ENCODE assay signal across 9 cellular contexts in genomic region chr16:10965440-10966039, GRCh38. TPM values are rescaled to one million over a fixed set of nuclear protein-coding genes. Genes with fewer than 3 reads are reported as not detected.
DNase-seq lines count a peak whose midpoint lies in the region; ATAC-seq and TF ChIP-seq lines count a peak whose summit lies in the region.
"Had no signal": no experiment of that assay in that cellular context is flagged by ENCODE, and none has a peak within 500 bp of the region (broad histone marks: within the 10 kb centered on the region; RNA-seq: fewer than 3 reads in every experiment).

No MANE protein-coding gene starts in this region.

- H3K9me3 ChIP-seq in A673 (ENCODE audit: low read depth, low read length, poor library complexity, severe bottlenecking) = no peaks in the 10 kb centered on the region
- H3K9me3 ChIP-seq: esophagus squamous epithelium had no signal

- ATAC-seq in GM18499 (IDR thresholded peaks at IDR 0.05; ENCODE audit: insufficient read depth, unreplicated experiment) (peak; percentile 45), GM19438 (IDR thresholded peaks at IDR 0.05; ENCODE audit: low read depth, unreplicated experiment) (peak; percentile 72), HG03103 (IDR thresholded peaks at IDR 0.05; ENCODE audit: low read depth, unreplicated experiment) (peak; percentile 51)
- peak; percentile 66 for ATAC-seq in activated T-helper 17 cell treated with anti-CD3 and anti-CD28 coated beads, Interleukin-2, amount 50 U/mL, for 72 hours (replicated peaks)

- peaks cover 87% of the 10 kb centered on the region for H3K36me3 Mint-ChIP-seq in activated T-helper 17 cell treated with anti-CD3 and anti-CD28 coated beads, Interleukin-2, amount 50 U/mL, for 72 hours (ENCODE audit: low read depth)

- peaks cover 6% of the 10 kb centered on the region for H3K36me3 ChIP-seq in A673 (ENCODE audit: insufficient read depth, low read length, poor library complexity, severe bottlenecking)

- POLR2A ChIA-PET in A673 (lab: Charles Lee; ENCODE audit: low non-redundant PET) = no interaction called here

- H3K9me3 Mint-ChIP-seq in activated T-helper 17 cell treated with anti-CD3 and anti-CD28 coated beads, Interleukin-2, amount 50 U/mL, for 72 hours = peaks cover 5% of the 10 kb centered on the region

- H3K4me1 ChIP-seq in A673 (ENCODE audit: insufficient read depth, low read length, poor library complexity, severe bottlenecking) = no peaks in the 10 kb centered on the region

- intact Hi-C loops in A673 (cut with micrococcal nuclease; ENCODE audit: unreplicated experiment) = loop anchor here (5.0 to 10.0 kb wide), 2 partner anchors 442 to 849 kb away; no protein-coding TSS in a partner anchor
- intact Hi-C loops in cardiac septum (cut with DNase I) = loop anchor here (10.0 kb wide), 6 partner anchors 399 to 779 kb away; partner anchors contain the start of gene TXNDC11

- H3K27me3 Mint-ChIP-seq in activated T-helper 17 cell treated with anti-CD3 and anti-CD28 coated beads, Interleukin-2, amount 50 U/mL, for 72 hours = no peaks in the 10 kb centered on the region

- H3K27ac Mint-ChIP-seq in activated T-helper 17 cell treated with anti-CD3 and anti-CD28 coated beads, Interleukin-2, amount 50 U/mL, for 72 hours = peak overlapping the region; percentile 99

- no peak for TF ChIP-seq CTCF in A673 (conservative IDR thresholded peaks at IDR 0.05; ENCODE audit: low read depth, low read length)

- no peak overlapping the region for H3K27ac ChIP-seq in A673 (ENCODE audit: low read depth, low read length, poor library complexity, severe bottlenecking)
- H3K27ac ChIP-seq: esophagus squamous epithelium had no signal

- peak overlapping the region; percentile 81 for H3K4me3 Mint-ChIP-seq in activated T-helper 17 cell treated with anti-CD3 and anti-CD28 coated beads, Interleukin-2, amount 50 U/mL, for 72 hours

- H3K4me1 Mint-ChIP-seq in activated T-helper 17 cell treated with anti-CD3 and anti-CD28 coated beads, Interleukin-2, amount 50 U/mL, for 72 hours = peaks cover 44% of the 10 kb centered on the region

- no TSS peak for BruUV-seq in A673 (replicated peaks; lab: Mats Ljungman, UMichigan)

- no peaks in the 10 kb centered on the region for H3K27me3 ChIP-seq in A673 (replicated peaks; ENCODE audit: insufficient read depth, low read depth, low read length, poor library complexity)
- H3K27me3 ChIP-seq: esophagus squamous epithelium had no signal

- DNase-seq in HCEC 1CT (no peak), AG20443 (ENCODE audit: low spot score) (no peak), A673 (ENCODE audit: low spot score) (no peak), cardiac septum (ENCODE audit: low spot score) (no peak)
- DNase-seq: esophagus squamous epithelium had no signal

- CTCF ChIA-PET in A673 (lab: Charles Lee) = interaction anchor here (1.3 kb wide), 1 partner anchor 17 kb away, joined by 3 read pairs; no protein-coding TSS in a partner anchor

- H3K4me3 ChIP-seq in A673 (ENCODE audit: low read depth, low read length, poor library complexity, severe bottlenecking) = no peak overlapping the region
- H3K4me3 ChIP-seq: esophagus squamous epithelium had no signal

RNA-seq across cellular contexts. Expression of gene CLEC16A, which starts 21.2 kb away (rescaled TPM):
- 10 to 100 TPM; 24.3 to 24.8 TPM for total RNA-seq in activated T-helper 17 cell treated with anti-CD3 and anti-CD28 coated beads, Interleukin-2, amount 50 U/mL, for 72 hours
- total RNA-seq in A673 (2021) = 21.3 and 23.4 TPM in 2 replicates
- total RNA-seq in cardiac septum = 28.4 TPM

RNA-seq across cellular contexts. Expression of gene DEXI, which starts 23.3 kb away (rescaled TPM):
- total RNA-seq in activated T-helper 17 cell treated with anti-CD3 and anti-CD28 coated beads, Interleukin-2, amount 50 U/mL, for 72 hours = 10 to 100 TPM; 22.6 to 24.6 TPM
- total RNA-seq in A673 (2021) (30.7 and 31.6 TPM in 2 replicates), cardiac septum (68.1 TPM)
